In the genomic region with DNA sequence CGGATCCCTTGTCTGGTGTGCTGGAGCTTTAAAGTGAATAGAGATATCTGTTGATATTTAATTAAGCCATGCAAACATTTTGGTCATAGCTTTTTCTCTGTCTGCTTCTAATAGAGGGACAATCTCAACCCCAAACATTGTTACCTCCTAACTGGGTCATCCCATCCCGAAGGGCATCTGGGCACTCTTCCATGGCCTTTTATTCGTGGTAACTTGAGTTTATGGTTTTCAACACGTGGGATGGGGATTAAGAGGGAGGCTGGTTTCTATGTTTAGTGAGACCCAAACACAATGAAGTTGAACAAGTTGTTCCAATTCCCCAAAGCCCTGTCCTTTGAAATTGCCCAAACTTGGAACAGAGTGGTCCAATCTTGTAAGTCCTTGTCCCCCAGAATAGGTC, we compare ENCODE assay signal across 22 cellular contexts. TPM values are rescaled to one million over a fixed set of nuclear protein-coding genes. Genes with fewer than 3 reads are reported as not detected.
A peak's percentile ranks its signal among the peaks of the same experiment; 100 is the strongest.
DNase-seq lines count a peak whose midpoint lies in the region; ATAC-seq and TF ChIP-seq lines count a peak whose summit lies in the region.
"Had no signal": no experiment of that assay in that cellular context is flagged by ENCODE, and none has a peak within 500 bp of the region (broad histone marks: within the 10 kb centered on the region; RNA-seq: fewer than 3 reads in every experiment).

No MANE protein-coding gene starts in this region.

- H3K9me3 ChIP-seq in CD8-positive, alpha-beta memory T cell (ENCODE audit: low read length) = no peaks in the 10 kb centered on the region
- H3K9me3 ChIP-seq in testis = no peaks in the 10 kb centered on the region

- TF ChIP-seq POLR2A in testis (IDR thresholded peaks at IDR 0.05) = no peak

- POLR2A ChIA-PET in CD8-positive, alpha-beta memory T cell (lab: Charles Lee) = no interaction called here

- H3K27ac ChIP-seq in CD8-positive, alpha-beta memory T cell (ENCODE audit: low read depth, low read length) = no peak overlapping the region
- peak overlapping the region; percentile 34 to 60 for H3K27ac ChIP-seq in testis
- H3K27ac ChIP-seq: BLaER1, RWPE1, SK-N-MC had no signal

- no peaks in the 10 kb centered on the region for H3K36me3 ChIP-seq in CD8-positive, alpha-beta memory T cell (ENCODE audit: insufficient read depth, low read length)
- H3K36me3 ChIP-seq in testis (ENCODE audit: low read depth, missing control alignments) = no peaks in the 10 kb centered on the region
- H3K36me3 ChIP-seq: BLaER1 had no signal

- peaks cover 4 to 12% (median 5%) of the 10 kb centered on the region in 3 donors for H3K36me3 Mint-ChIP-seq in CD8-positive, alpha-beta memory T cell
- peaks cover 5% of the 10 kb centered on the region for H3K36me3 Mint-ChIP-seq in brain
- H3K36me3 Mint-ChIP-seq in neural crest cell (ENCODE audit: low read depth) = no peaks in the 10 kb centered on the region

- ATAC-seq in GM18498 (IDR thresholded peaks at IDR 0.05; ENCODE audit: unreplicated experiment) (no peak), GM19455 (IDR thresholded peaks at IDR 0.05; ENCODE audit: unreplicated experiment) (no peak)
- ATAC-seq in stimulated activated naive CD8-positive, alpha-beta T cell treated with anti-CD3 and anti-CD28 coated beads, Interleukin-15, Interleukin-2, amounts not matched to agents 100 U/mL and 50 U/mL, for 24 hours = no peak
- ATAC-seq: HCT116 had no signal

- H3K27ac Mint-ChIP-seq in CD8-positive, alpha-beta memory T cell = peak overlapping the region in 3 of 8 donors; percentile 60 to 63 (median 61)
- H3K27ac Mint-ChIP-seq in brain (no peak overlapping the region), neural crest cell (ENCODE audit: unreplicated experiment) (no peak overlapping the region)

- H3K4me3 ChIP-seq in CD8-positive, alpha-beta memory T cell (ENCODE audit: low read length) = no peak overlapping the region
- no peak overlapping the region for H3K4me3 ChIP-seq in testis
- H3K4me3 ChIP-seq: BLaER1, SK-N-MC had no signal

- peaks cover 0 to 3% of the 10 kb centered on the region in 2 donors for H3K27me3 Mint-ChIP-seq in CD8-positive, alpha-beta memory T cell
- H3K27me3 Mint-ChIP-seq in brain (peaks cover 24% of the 10 kb centered on the region), neural crest cell (ENCODE audit: low read depth) (peaks cover 47% of the 10 kb centered on the region)

- H3K27me3 ChIP-seq in CD8-positive, alpha-beta memory T cell (ENCODE audit: insufficient read depth, low read length, poor library complexity, severe bottlenecking) = no peaks in the 10 kb centered on the region
- H3K27me3 ChIP-seq in testis = no peaks in the 10 kb centered on the region
- H3K27me3 ChIP-seq: BLaER1 had no signal

- no peak for TF ChIP-seq CTCF in brain (conservative IDR thresholded peaks at IDR 0.05)
- TF ChIP-seq CTCF in neural crest cell (conservative IDR thresholded peaks at IDR 0.05) = no peak
- TF ChIP-seq CTCF in testis (IDR thresholded peaks at IDR 0.05) = no peak

- H3K4me3 Mint-ChIP-seq in CD8-positive, alpha-beta memory T cell = peak overlapping the region in 5 of 7 donors; percentile 4 to 39 (median 28)
- H3K4me3 Mint-ChIP-seq in brain (peak overlapping the region; percentile 4 to 94 (median 80)), neural crest cell (peak overlapping the region; percentile 18)

- DNase-seq in CD8-positive, alpha-beta memory T cell = no peak
- DNase-seq in neural crest cell (ENCODE audit: low read depth, low spot score) (no peak), testis (peak; percentile 61)
- no peak for DNase-seq in stimulated activated naive CD8-positive, alpha-beta T cell treated with anti-CD3 and anti-CD28 coated beads, Interleukin-15, Interleukin-2, amounts not matched to agents 100 U/mL and 50 U/mL, for 24 hours
- DNase-seq: EL; GF-D8; IMR-90; NCI-H1105; NCI-H146; NCI-H2029; NCI-H226; NCI-H524; NCI-H774; NK-92 treated with Interleukin-12 subunit alpha and Interleukin-12 subunit beta, amount 100 ng/mL, for 24 hours; SHP77 treated with DMSO at 0.1 percent for 48 hours had no signal

- H3K4me1 ChIP-seq in CD8-positive, alpha-beta memory T cell (ENCODE audit: insufficient read depth, low read length) = peaks cover 41% of the 10 kb centered on the region
- peaks cover 17% of the 10 kb centered on the region for H3K4me1 ChIP-seq in testis
- H3K4me1 ChIP-seq: BLaER1 had no signal

- 36 to 45% methylated on average over 4 of the region's 4 CpGs for WGBS in testis, 2 donors

- intact Hi-C loops in testis (cut with DNase I; ENCODE audit: low total_unique reads) = no loop called here

- no peaks in the 10 kb centered on the region for H3K9me3 Mint-ChIP-seq in CD8-positive, alpha-beta memory T cell
- H3K9me3 Mint-ChIP-seq in brain = no peaks in the 10 kb centered on the region
- no peaks in the 10 kb centered on the region for H3K9me3 Mint-ChIP-seq in neural crest cell

- CTCF ChIA-PET in CD8-positive, alpha-beta memory T cell (lab: Charles Lee) = interaction anchor here (1.1 kb wide), 1 partner anchor 43 kb away, joined by 3 read pairs; the partner anchor contains the start of gene ENPP4

- H3K4me1 Mint-ChIP-seq in CD8-positive, alpha-beta memory T cell = peaks cover 44 to 63% (median 56%) of the 10 kb centered on the region in 3 donors
- H3K4me1 Mint-ChIP-seq in brain (peaks cover 9% of the 10 kb centered on the region), neural crest cell (peaks cover 7% of the 10 kb centered on the region)

RNA-seq across cellular contexts. Expression of gene ENPP5, which starts 1.4 kb away (rescaled TPM):
- total RNA-seq in CD8-positive, alpha-beta memory T cell = under 1 TPM; 0.42 to 0.48 TPM
- polyA plus RNA-seq in CD8-positive, alpha-beta memory T cell = 9.4 TPM
- polyA plus RNA-seq in brain (ENCODE audit: insufficient read depth, low read depth, low replicate concordance) (3.1 TPM), testis (ENCODE audit: insufficient read depth, low read depth, low replicate concordance) (72.4 TPM)
- total RNA-seq in neural crest cell (0.36 and 0.68 TPM in 2 replicates), testis (100 to 1,000 TPM; 114 to 122 TPM)
- polyA plus RNA-seq: IMR-90 had no signal

RNA-seq across cellular contexts. Expression of gene ENPP4, which starts 42.4 kb away (rescaled TPM):
- 10 to 100 TPM; 13.0 to 13.2 TPM for total RNA-seq in CD8-positive, alpha-beta memory T cell
- polyA plus RNA-seq in CD8-positive, alpha-beta memory T cell = 11.1 TPM
- polyA plus RNA-seq in brain (ENCODE audit: insufficient read depth, low read depth, low replicate concordance) = 8.2 TPM
- total RNA-seq in neural crest cell = 3.3 and 3.6 TPM in 2 replicates
- total RNA-seq in testis = 10 to 100 TPM; 21.1 to 23.1 TPM
- 13.0 TPM for polyA plus RNA-seq in testis (ENCODE audit: insufficient read depth, low read depth, low replicate concordance)

Comparison
In these comparisons a context has a peak if more than half of its experiments do, and no peak if none do; other contexts are left out.
1. H3K4me3 Mint-ChIP-seq: peak in every context shown above with its lines; median percentile 80 in brain; 28 in CD8-positive, alpha-beta memory T cell; 18 in neural crest cell.
2. RNA of gene ENPP5, which starts 1.4 kb away (total RNA-seq): 114 to 122 TPM in testis; 0.36 to 0.68 TPM in neural crest cell and 0.42 to 0.48 TPM in CD8-positive, alpha-beta memory T cell; every median in the first group is over 10 times any median in the second.